In the genomic region with DNA sequence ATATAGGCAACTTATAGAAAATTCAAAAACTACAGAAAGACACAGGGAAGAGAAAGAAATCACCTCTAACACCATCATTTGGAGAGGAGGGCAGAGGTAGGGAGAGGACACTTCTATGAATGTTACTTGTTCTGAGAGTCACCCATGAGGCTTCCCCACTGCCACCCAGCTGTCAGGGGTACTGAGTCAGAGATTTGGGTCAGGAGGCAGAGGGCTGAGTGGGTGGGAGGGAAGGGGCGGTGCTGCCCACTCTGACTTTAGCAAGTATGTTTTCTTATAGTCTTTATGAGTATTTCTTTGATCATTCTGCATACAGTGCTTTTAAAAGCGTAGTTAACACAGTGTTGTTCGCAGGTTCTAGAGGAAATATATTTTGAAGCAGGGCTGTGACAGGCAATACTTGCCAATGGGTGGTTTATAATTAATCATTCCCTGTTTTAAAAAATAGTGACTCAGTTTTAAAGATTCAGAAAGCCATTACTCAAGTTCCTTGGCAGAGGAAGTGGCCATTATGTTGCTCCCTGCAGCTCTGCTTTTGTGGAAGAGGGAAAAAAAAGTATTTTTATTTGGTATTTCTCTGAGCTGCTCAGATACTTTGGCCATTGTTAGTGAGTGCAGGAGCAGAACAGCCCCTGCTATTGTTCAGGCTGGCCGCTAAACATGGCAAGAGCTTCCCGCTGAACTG, we compare ENCODE assay signal across 8 cellular contexts. TPM values are rescaled to one million over a fixed set of nuclear protein-coding genes. Genes with fewer than 3 reads are reported as not detected.
DNase-seq lines count a peak whose midpoint lies in the region; ATAC-seq and TF ChIP-seq lines count a peak whose summit lies in the region.

No MANE protein-coding gene starts in this region.

- DNase-seq in heart left ventricle: no peak
- DNase-seq in left ventricle myocardium superior: no peak
- no peak for DNase-seq in body of pancreas
- peak; percentile 65 to 83 for DNase-seq in lung microvascular endothelial cell (ENCODE audit: low read depth in 2 of 2)
- DNase-seq in tibial nerve (ENCODE audit: low spot score in 2 of 2): no peak
- DNase-seq in COLO668 (lab: John Stamatoyannopoulos, UW; ENCODE audit: unreplicated experiment): no peak
- DNase-seq in NCI-H226: no peak
- no peak for DNase-seq in central memory CD4-positive, alpha-beta T cell

- H3K27me3 ChIP-seq in heart left ventricle (no peaks in the 10 kb centered on the region), body of pancreas (no peaks in the 10 kb centered on the region), tibial nerve (no peaks in the 10 kb centered on the region)

- peak in 1 of 2 donors; percentile 56 for TF ChIP-seq EP300 in tibial nerve (IDR thresholded peaks at IDR 0.05)

- TF ChIP-seq CTCF in heart left ventricle (IDR thresholded peaks at IDR 0.05) (no peak), body of pancreas (IDR thresholded peaks at IDR 0.05) (no peak), tibial nerve (IDR thresholded peaks at IDR 0.05) (no peak)

- H3K4me3 ChIP-seq in heart left ventricle (no peak overlapping the region), body of pancreas (no peak overlapping the region), tibial nerve (no peak overlapping the region)

- TF ChIP-seq POLR2A in heart left ventricle (IDR thresholded peaks at IDR 0.05) (no peak), body of pancreas (IDR thresholded peaks at IDR 0.05) (no peak), tibial nerve (IDR thresholded peaks at IDR 0.05) (no peak)

- H3K27ac ChIP-seq in heart left ventricle (peak overlapping the region in 11 of 12 donors; percentile 44 to 96 (median 63)), body of pancreas (peak overlapping the region; percentile 2 to 68 (median 50)), tibial nerve (peak overlapping the region; percentile 74 to 98 (median 87))

- intact Hi-C loops in heart left ventricle (cut with DNase I) (no loop called here), left ventricle myocardium superior (cut with micrococcal nuclease) (no loop called here), body of pancreas (cut with DNase I) (loop anchor here (2.0 kb wide), 1 partner anchor 17 kb away; no protein-coding TSS in a partner anchor)

- H3K4me1 ChIP-seq in heart left ventricle (peaks cover 20 to 90% (median 75%) of the 10 kb centered on the region in 12 donors), body of pancreas (peaks cover 83% of the 10 kb centered on the region), tibial nerve (peaks cover 14 to 93% (median 84%) of the 10 kb centered on the region in 4 donors)

- H3K9me3 ChIP-seq in heart left ventricle: no peaks in the 10 kb centered on the region
- H3K9me3 ChIP-seq in body of pancreas: no peaks in the 10 kb centered on the region
- H3K9me3 ChIP-seq in tibial nerve: no peaks in the 10 kb centered on the region

- H3K36me3 ChIP-seq in heart left ventricle (no peaks in the 10 kb centered on the region), body of pancreas (replicated peaks in 1 of 2; ENCODE audit: insufficient read depth in 1 of 2, low read depth in 2 of 2) (no peaks in the 10 kb centered on the region), tibial nerve (no peaks in the 10 kb centered on the region)

- ATAC-seq in heart left ventricle (no peak), left ventricle myocardium superior (no peak), body of pancreas (no peak)

- whole genome bisulfite sequencing in heart left ventricle, 4 donors: 63 to 72% (median 68%) methylated on average over 5 of the region's 5 CpGs
- 50 to 66% methylated on average over 5 of the region's 5 CpGs for WGBS in body of pancreas, 2 donors
- WGBS in tibial nerve, 2 donors: 29 to 30% methylated on average over 5 of the region's 5 CpGs

RNA-seq across cellular contexts. Expression of gene IL6R, which starts 18.3 kb away (rescaled TPM):
- total RNA-seq in heart left ventricle: 10 to 100 TPM in 6 of 9 donors, 1 to 10 TPM in 3; 5.7 to 26.6 (median 13.1) TPM
- polyA plus RNA-seq in heart left ventricle: 1 to 10 TPM; 3.4 to 8.6 TPM
- 15.3 TPM for total RNA-seq in left ventricle myocardium superior
- 10 to 100 TPM in 1 of 2 donors, 1 to 10 TPM in 1; 5.9 to 13.5 TPM for total RNA-seq in body of pancreas
- 7.6 and 9.7 TPM in 2 replicates for total RNA-seq in lung microvascular endothelial cell
- total RNA-seq in tibial nerve: 10 to 100 TPM; 31.6 to 53.7 (median 33.5) TPM

Comparison
In these comparisons a context has a peak if more than half of its experiments do, and no peak if none do; other contexts are left out.
1. DNase-seq: peak in lung microvascular endothelial cell (2 of 2); none in heart left ventricle (0 of 5), left ventricle myocardium superior (single experiment), body of pancreas (0 of 4), tibial nerve (0 of 2), COLO668 (single experiment), NCI-H226 (single experiment) and central memory CD4-positive, alpha-beta T cell (single experiment).
2. Peak in every context shown above with its lines, with median percentiles within 50 percentile points of each other: H3K27ac ChIP-seq.